In the genomic region with DNA sequence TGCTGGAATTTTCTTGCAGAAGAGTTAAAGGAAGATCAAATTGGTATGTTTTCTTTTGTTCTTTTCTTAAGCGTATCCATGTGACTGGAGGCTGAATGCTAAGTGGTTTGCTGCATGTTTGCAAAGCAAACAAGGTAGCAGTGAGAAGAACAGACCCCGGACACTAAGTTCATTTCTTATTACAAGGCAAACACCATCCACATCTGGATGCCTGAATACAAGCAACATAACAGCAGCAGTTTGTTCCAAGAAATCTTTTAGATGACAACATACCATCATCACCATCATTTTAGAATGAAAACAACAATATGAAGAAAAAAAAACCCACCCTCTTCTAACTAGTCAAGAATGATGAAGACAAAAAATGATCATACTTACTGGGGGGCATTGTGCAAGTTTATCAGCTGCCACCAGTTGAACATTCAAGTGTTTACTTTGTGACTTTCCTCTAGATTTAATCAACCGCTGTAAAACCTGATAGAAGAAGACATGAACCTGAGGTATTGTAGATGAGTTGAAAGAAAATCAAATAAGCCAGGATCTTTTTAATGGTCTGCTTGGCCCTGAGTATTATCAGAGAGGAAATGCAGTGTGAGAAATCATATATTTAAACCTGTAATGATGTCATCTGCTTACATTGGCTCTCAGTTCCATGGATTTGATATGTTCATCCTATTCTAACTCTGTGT, we compare ENCODE assay signal across 32 cellular contexts. TPM values are rescaled to one million over a fixed set of nuclear protein-coding genes. Genes with fewer than 3 reads are reported as not detected.
DNase-seq lines count a peak whose midpoint lies in the region; ATAC-seq, FAIRE-seq and TF ChIP-seq lines count a peak whose summit lies in the region.
"Had no signal": no experiment of that assay in that cellular context is flagged by ENCODE, and none has a peak within 500 bp of the region (broad histone marks: within the 10 kb centered on the region; RNA-seq: fewer than 3 reads in every experiment).

No MANE protein-coding gene starts in this region.

- no peaks in the 10 kb centered on the region for H3K27me3 Mint-ChIP-seq in nephron progenitor cell (ENCODE audit: low read depth, poor library complexity)
- H3K27me3 Mint-ChIP-seq: activated CD8-positive, alpha-beta T cell treated with anti-CD3 and anti-CD28 coated beads for 36 hours; B cell; CD4-positive, alpha-beta memory T cell had no signal

- peak; percentile 8 for FAIRE-seq in GM19239 (lab: Jason Lieb, UNC)
- FAIRE-seq: bronchial epithelial cell, G401.6 had no signal

- TF ChIP-seq CTCF in VCaP (conservative IDR thresholded peaks at IDR 0.05): no peak
- TF ChIP-seq CTCF in nephron progenitor cell (IDR thresholded peaks at IDR 0.05): no peak
- no peak for TF ChIP-seq CTCF in breast epithelium (IDR thresholded peaks at IDR 0.05)

- intact Hi-C loops in breast epithelium (cut with DNase I; ENCODE audit: low total_unique reads): no loop called here

- peak; percentile 18 for DNase-seq in NCI-H748 (lab: John Stamatoyannopoulos, UW; ENCODE audit: unreplicated experiment)
- no peak for DNase-seq in NCI-H748 treated with DMSO at 0.1 percent for 48 hours (lab: John Stamatoyannopoulos, UW)
- no peak for DNase-seq in GM19239 (ENCODE audit: insufficient read length, low spot score)
- no peak for DNase-seq in nephron progenitor cell
- DNase-seq in breast epithelium (ENCODE audit: low spot score in 2 of 2): no peak
- DNase-seq: ACHN; activated CD8-positive, alpha-beta memory T cell treated with anti-CD3 and anti-CD28 coated beads, Interleukin-2, amount 50 U/mL, for 48 hours; activated CD8-positive, alpha-beta T cell treated with anti-CD3 and anti-CD28 coated beads for 36 hours; activated naive CD4-positive, alpha-beta T cell treated with anti-CD3 and anti-CD28 coated beads, Interleukin-2, amount 50 U/mL, for 16 hours; amniotic stem cell; CD4-positive, alpha-beta memory T cell; foreskin melanocyte; left cardiac atrium; mucosa of descending colon; natural killer cell; NCI-H1105; NCI-H1930; NCI-H524; psoas muscle; Right ventricle myocardium superior; sigmoid colon; stimulated activated CD4-positive, alpha-beta T cell treated with anti-CD3 and anti-CD28 coated beads, Interleukin-4, amount 100 ng/mL, for 24 hours; trophoblast cell had no signal

- no peaks in the 10 kb centered on the region for H3K9me3 Mint-ChIP-seq in nephron progenitor cell
- H3K9me3 Mint-ChIP-seq: activated CD8-positive, alpha-beta T cell treated with anti-CD3 and anti-CD28 coated beads for 36 hours; CD4-positive, alpha-beta memory T cell; natural killer cell; T-helper 2 cell treated with Interferon-gamma antibody and Interleukin-4, amounts not matched to agents 5 μg/mL and 100 μg/mL, for 36 hours had no signal

- H3K4me1 Mint-ChIP-seq in nephron progenitor cell: peaks cover 24% of the 10 kb centered on the region
- H3K4me1 Mint-ChIP-seq: CD4-positive, alpha-beta memory T cell; natural killer cell had no signal

- no peak overlapping the region for H3K4me3 ChIP-seq in breast epithelium
- H3K4me3 ChIP-seq: lung, mucosa of descending colon, psoas muscle, sigmoid colon had no signal

- H3K27ac ChIP-seq in VCaP (peak overlapping the region; percentile 22; the same call in 1 of the 2 replicates), breast epithelium (no peak overlapping the region)
- H3K27ac ChIP-seq: psoas muscle, sigmoid colon had no signal

- no peaks in the 10 kb centered on the region for H3K36me3 ChIP-seq in breast epithelium
- H3K36me3 ChIP-seq: sigmoid colon had no signal

- no peaks in the 10 kb centered on the region for H3K27me3 ChIP-seq in breast epithelium

- no peak overlapping the region for H3K4me3 Mint-ChIP-seq in nephron progenitor cell
- H3K4me3 Mint-ChIP-seq: activated CD8-positive, alpha-beta T cell treated with anti-CD3 and anti-CD28 coated beads for 36 hours; B cell; CD4-positive, alpha-beta memory T cell; natural killer cell; T-helper 2 cell treated with Interferon-gamma antibody and Interleukin-4, amounts not matched to agents 5 μg/mL and 100 μg/mL, for 36 hours had no signal

- no peak for TF ChIP-seq POLR2A in breast epithelium (IDR thresholded peaks at IDR 0.05)

- H3K36me3 Mint-ChIP-seq in nephron progenitor cell (ENCODE audit: low read depth): no peaks in the 10 kb centered on the region
- H3K36me3 Mint-ChIP-seq: CD4-positive, alpha-beta memory T cell; natural killer cell had no signal

- H3K9me3 ChIP-seq in breast epithelium: no peaks in the 10 kb centered on the region
- H3K9me3 ChIP-seq: mucosa of descending colon, psoas muscle, sigmoid colon had no signal

- no peaks in the 10 kb centered on the region for H3K4me1 ChIP-seq in breast epithelium
- H3K4me1 ChIP-seq: sigmoid colon had no signal

- ATAC-seq in GM21447 (IDR thresholded peaks at IDR 0.05; ENCODE audit: unreplicated experiment) (no peak), HG03520 (IDR thresholded peaks at IDR 0.05; ENCODE audit: unreplicated experiment) (no peak)
- ATAC-seq: activated CD8-positive, alpha-beta T cell treated with anti-CD3 and anti-CD28 coated beads for 36 hours; mucosa of descending colon; natural killer cell; Panc1; psoas muscle had no signal

- H3K27ac Mint-ChIP-seq in nephron progenitor cell: peak overlapping the region; percentile 57
- H3K27ac Mint-ChIP-seq: activated CD8-positive, alpha-beta T cell treated with anti-CD3 and anti-CD28 coated beads for 36 hours; B cell; CD4-positive, alpha-beta memory T cell; natural killer cell; T-helper 2 cell treated with Interferon-gamma antibody and Interleukin-4, amounts not matched to agents 5 μg/mL and 100 μg/mL, for 36 hours had no signal

RNA-seq across cellular contexts. Expression of a gene that starts 25.0 kb away (rescaled TPM):
- 10 to 100 TPM; 43.2 to 63.1 (median 45.6) TPM for total RNA-seq in breast epithelium
